23 cellular contexts compared by ENCODE assay signal in genomic region chr6:97689078-97689754, GRCh38.
"Had no signal": no experiment of that assay in that cellular context is flagged by ENCODE, and none has a peak within 500 bp of the region (broad histone marks: within the 10 kb centered on the region; RNA-seq: fewer than 3 reads in every experiment).

No MANE protein-coding gene starts in this region.

- ATAC-seq: left colon; naive thymus-derived CD4-positive, alpha-beta T cell; right cardiac atrium; T-helper 17 cell had no signal

- DNase-seq: activated CD4-positive, alpha-beta memory T cell treated with anti-CD3 and anti-CD28 coated beads, Interleukin-2, amount 10 ng/mL, durations not matched to agents 7 days and 5 days; activated CD4-positive, alpha-beta T cell treated with anti-CD3 and anti-CD28 coated beads for 1 hour; activated CD4-positive, alpha-beta T cell treated with anti-CD3 and anti-CD28 coated beads, Interleukin-2, amount 10 ng/mL, durations not matched to agents 7 days and 5 days; activated CD8-positive, alpha-beta memory T cell treated with anti-CD3 and anti-CD28 coated beads, Interleukin-2, amount 50 U/mL, for 48 hours; activated gamma-delta T cell; activated naive CD4-positive, alpha-beta T cell treated with anti-CD3 and anti-CD28 coated beads, Interleukin-2, amount 10 ng/mL, durations not matched to agents 7 days and 5 days; activated naive CD8-positive, alpha-beta T cell treated with anti-CD3 and anti-CD28 coated beads, Interleukin-2, amount 10 ng/mL, durations not matched to agents 7 days and 5 days; activated T-cell treated with anti-CD3 and anti-CD28 coated beads, Interleukin-2, amount 50 U/mL, for 24 hours; cerebellar nuclear complex; colonic mucosa; effector CD8-positive, alpha-beta T cell; kidney; left colon; mammary epithelial cell; midbrain; naive thymus-derived CD4-positive, alpha-beta T cell; stimulated activated CD4-positive, alpha-beta T cell treated with anti-CD3 and anti-CD28 coated beads, Interleukin-2, amount 100 ng/mL, for 48 hours; stimulated activated naive CD4-positive, alpha-beta T cell treated with Interleukin-2 at 50 U/mL for 16 hours; T-helper 17 cell; T1000; testis; transverse colon had no signal
